ENCODE assay signal across 1 cellular context in genomic region chr3:133540896-133541674, GRCh38.
TF ChIP-seq lines count a peak whose summit lies in the region.

No MANE protein-coding gene starts in this region.

TF ChIP-seq in SK-N-SH, 30 proteins besides CTCF, POLR2A, EP300 and RAD21 (continued from another document):
- TF ChIP-seq CHD2 (IDR thresholded peaks at IDR 0.05; ENCODE audit: low read length, partially characterized antibody) (no peak), NRF1 (IDR thresholded peaks at IDR 0.05; ENCODE audit: low read depth, low read length) (no peak), JUND (IDR thresholded peaks at IDR 0.05) (peak; percentile 68), MXI1 (IDR thresholded peaks at IDR 0.05; ENCODE audit: low read depth, low read length) (no peak), ZBTB33 (IDR thresholded peaks at IDR 0.05; ENCODE audit: borderline replicate concordance, low read depth) (no peak), ELF1 (IDR thresholded peaks at IDR 0.05) (0 out of 2 replicates have a peak, but pooled peaks have one; percentile 9), POLR2AphosphoS5 (IDR thresholded peaks at IDR 0.05; ENCODE audit: low read depth, low read length) (no peak), TCF12 (IDR thresholded peaks at IDR 0.05) (peak; percentile 58), USF1 (IDR thresholded peaks at IDR 0.05; ENCODE audit: borderline replicate concordance, low read depth) (peak; percentile 21; the same call in 1 of the 2 replicates), SMC3 (IDR thresholded peaks at IDR 0.05; ENCODE audit: low read depth, low read length) (no peak), EZH2phosphoT487 (IDR thresholded peaks at IDR 0.05; ENCODE audit: borderline replicate concordance, low read depth) (no peak), NFIC (IDR thresholded peaks at IDR 0.05; ENCODE audit: borderline replicate concordance) (peak; percentile 89), FOXM1 (IDR thresholded peaks at IDR 0.05; ENCODE audit: low read depth) (no peak), TAF1 (IDR thresholded peaks at IDR 0.05; ENCODE audit: borderline replicate concordance, low read depth, low read length) (no peak), USF2 (IDR thresholded peaks at IDR 0.05; ENCODE audit: borderline replicate concordance, low read depth, low read length) (no peak), IRF3 (IDR thresholded peaks at IDR 0.05; ENCODE audit: low read depth, low read length) (no peak), TEAD4 (IDR thresholded peaks at IDR 0.05; ENCODE audit: borderline replicate concordance, insufficient read depth) (no peak), RFX5 (IDR thresholded peaks at IDR 0.05; ENCODE audit: low read length) (no peak), SIN3A (IDR thresholded peaks at IDR 0.05; ENCODE audit: borderline replicate concordance, low read depth, low read length) (no peak), RCOR1 (IDR thresholded peaks at IDR 0.05; ENCODE audit: low read length) (no peak), MEF2A (IDR thresholded peaks at IDR 0.05; ENCODE audit: borderline replicate concordance, low read depth) (no peak), FOSL2 (IDR thresholded peaks at IDR 0.05; ENCODE audit: borderline replicate concordance, low read depth) (peak; percentile 73), YY1 (IDR thresholded peaks at IDR 0.05; ENCODE audit: low read depth) (no peak), MAX (IDR thresholded peaks at IDR 0.05; ENCODE audit: low read depth) (peak; percentile 74)
